8 cellular contexts compared by ENCODE assay signal in the genomic region with DNA sequence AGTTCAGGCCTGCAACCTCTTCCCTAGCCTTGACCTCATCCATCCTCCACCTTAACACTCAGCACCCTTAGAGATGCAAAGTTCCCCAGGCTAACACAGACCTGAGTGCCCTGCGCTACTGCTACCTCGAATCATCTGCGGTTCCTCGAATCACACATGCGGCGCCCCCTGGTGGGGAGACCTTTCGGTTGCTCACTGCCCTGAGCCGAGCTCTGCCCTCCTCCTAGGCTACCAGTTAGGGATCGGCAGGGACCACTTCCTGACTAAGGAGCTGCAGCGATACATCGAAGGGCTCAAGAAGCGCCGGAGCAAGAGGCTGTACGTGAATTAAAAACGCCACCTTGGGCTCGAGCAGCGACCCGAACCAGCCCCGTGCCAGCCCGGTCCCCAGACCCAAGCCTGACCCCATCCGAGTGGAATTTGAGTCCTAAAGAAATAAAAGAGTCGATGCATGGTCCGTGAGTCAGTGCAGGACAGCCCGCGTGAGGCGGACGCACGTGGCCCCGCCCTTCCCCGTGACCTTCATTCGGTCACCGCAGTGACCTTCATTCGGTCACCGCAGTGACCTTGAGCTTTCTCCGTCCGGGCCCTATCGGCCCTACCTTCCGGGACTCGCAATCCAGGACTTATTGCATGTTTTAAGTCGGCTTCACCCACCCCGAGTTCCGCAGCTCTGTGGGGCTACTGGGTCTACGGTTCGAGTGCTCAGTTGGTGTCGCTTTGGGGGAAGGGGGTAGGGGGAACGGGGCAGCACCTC. TPM values are rescaled to one million over a fixed set of nuclear protein-coding genes. Genes with fewer than 3 reads are reported as not detected.
DNase-seq lines count a peak whose midpoint lies in the region; ATAC-seq and TF ChIP-seq lines count a peak whose summit lies in the region.

No MANE protein-coding gene starts in this region.

- intact Hi-C loops in activated B cell treated with CpG ODN at 0.5 μM for 24 hours (cut with micrococcal nuclease), result loop anchor here (1.0 to 5.0 kb wide), 14 partner anchors 13 to 537 kb away; partner anchors contain the start of genes CCDC88B, FKBP2, GPR137 and MARK2

- peaks cover 11% of the 10 kb centered on the region for H3K27me3 Mint-ChIP-seq in activated B cell treated with CpG ODN at 0.5 μM for 24 hours

- CTCF ChIA-PET in activated B cell treated with CpG ODN at 0.5 μM for 24 hours (lab: Charles Lee), result interaction anchor here (0.6 to 5.7 kb wide), 20 partner anchors 9 to 497 kb away, joined by 3 to 147 read pairs (median 5); partner anchors contain the start of genes BAD, CCDC88B, FERMT3 and PLCB3

- peak overlapping the region; percentile 87 for H3K4me3 Mint-ChIP-seq in activated B cell treated with CpG ODN at 0.5 μM for 24 hours

- peak; percentile 22 for TF ChIP-seq CTCF in activated B cell treated with CpG ODN at 0.5 μM for 24 hours (IDR thresholded peaks at IDR 0.05)
- TF ChIP-seq CTCF in cardiac fibroblast (IDR thresholded peaks at IDR 0.05; ENCODE audit: low read depth, low read length), result peak; percentile 81

- H3K36me3 Mint-ChIP-seq in activated B cell treated with CpG ODN at 0.5 μM for 24 hours (ENCODE audit: low read depth), result peaks cover 11% of the 10 kb centered on the region

- H3K27ac Mint-ChIP-seq in activated B cell treated with CpG ODN at 0.5 μM for 24 hours, result peak overlapping the region; percentile 89

- H3K4me3 ChIP-seq in cardiac fibroblast (replicated peaks in 1 of 2; ENCODE audit: low read depth in 2 of 2, low read length in 2 of 2), result peak overlapping the region; percentile 57 to 63

- H3K9me3 Mint-ChIP-seq in activated B cell treated with CpG ODN at 0.5 μM for 24 hours, result no peaks in the 10 kb centered on the region

- H3K4me1 Mint-ChIP-seq in activated B cell treated with CpG ODN at 0.5 μM for 24 hours, result peaks cover 34% of the 10 kb centered on the region

- DNase-seq in AG08396 (ENCODE audit: low spot score) (peak; percentile 90), NCI-H2227 treated with DMSO at 0.1 percent for 48 hours (lab: John Stamatoyannopoulos, UW) (peak; percentile 70), activated B cell treated with CpG ODN at 0.5 μM for 24 hours (peak; percentile 84), cardiac fibroblast (ENCODE audit: low read depth in 2 of 2) (peak; percentile 93), iris pigment epithelial cell (ENCODE audit: low read depth) (peak; percentile 86)
- peak; percentile 97 for DNase-seq in stimulated activated CD4-positive, alpha-beta T cell treated with anti-CD3 and anti-CD28 coated beads, Interleukin-12 subunit alpha, Interleukin-12 subunit beta, amount 100 ng/mL, for 4 hours

- POLR2A ChIA-PET in activated B cell treated with CpG ODN at 0.5 μM for 24 hours (lab: Charles Lee), result interaction anchor here (0.5 to 3.3 kb wide), 25 partner anchors 13 to 1463 kb away, joined by 3 to 62 read pairs (median 6); partner anchors contain the start of genes BAD, CCDC88B, DNAJC4 and FERMT3

- peak; percentile 39 for ATAC-seq in GM18870 (IDR thresholded peaks at IDR 0.05; ENCODE audit: unreplicated experiment)
- ATAC-seq in HG03139 (IDR thresholded peaks at IDR 0.05; ENCODE audit: unreplicated experiment), result peak; percentile 38
- ATAC-seq in activated B cell treated with CpG ODN at 0.5 μM for 24 hours (ENCODE audit: low read depth), result peak; percentile 13

RNA-seq across cellular contexts. Expression of gene ESRRA, which starts 0.8 kb away (rescaled TPM):
- total RNA-seq in activated B cell treated with CpG ODN at 0.5 μM for 24 hours, result 44.8 and 48.3 TPM in 2 replicates

RNA-seq across cellular contexts. Expression of gene CATSPERZ, which starts 4.3 kb away (rescaled TPM):
- not detected in 2 replicates for total RNA-seq in activated B cell treated with CpG ODN at 0.5 μM for 24 hours

RNA-seq across cellular contexts. Expression of gene TRMT112, which starts 12.9 kb away (rescaled TPM):
- 156 and 175 TPM in 2 replicates for total RNA-seq in activated B cell treated with CpG ODN at 0.5 μM for 24 hours

RNA-seq across cellular contexts. Expression of gene KCNK4, which starts 13.4 kb away (rescaled TPM):
- total RNA-seq in activated B cell treated with CpG ODN at 0.5 μM for 24 hours, result 0.24 and 0.44 TPM in 2 replicates

RNA-seq across cellular contexts. Expression of gene PRDX5, which starts 13.4 kb away (rescaled TPM):
- 73.6 and 85.8 TPM in 2 replicates for total RNA-seq in activated B cell treated with CpG ODN at 0.5 μM for 24 hours

Comparison
In these comparisons a context has a peak if more than half of its experiments do, and no peak if none do; other contexts are left out.
1. Peak in every context shown above with its lines: DNase-seq, ATAC-seq and H3K4me3 ChIP-seq.